ENCODE assay signal across 21 cellular contexts in genomic region chr15:96477227-96477626, GRCh38.
DNase-seq lines count a peak whose midpoint lies in the region; ATAC-seq, FAIRE-seq and TF ChIP-seq lines count a peak whose summit lies in the region.
"Had no signal": no experiment of that assay in that cellular context is flagged by ENCODE, and none has a peak within 500 bp of the region (broad histone marks: within the 10 kb centered on the region; RNA-seq: fewer than 3 reads in every experiment).

No MANE protein-coding gene starts in this region.

- RAD21 ChIA-PET in HCT116 (lab: Charles Lee; ENCODE audit: low non-redundant PET in 1 of 2, low total read pairs in 2 of 2, uncharacterized antibody in 2 of 2, unreplicated experiment in 2 of 2) = no interaction called here

- TF ChIP-seq POLR2A in HCT116 (IDR thresholded peaks at IDR 0.05; ENCODE audit: borderline replicate concordance, extremely low read depth, insufficient read depth, insufficient read length) (no peak), H1 (IDR thresholded peaks at IDR 0.05; ENCODE audit: control extremely low read depth in 1 of 2, low read depth in 2 of 2, low read length in 2 of 2) (no peak)

- H3K9ac ChIP-seq in HCT116 (ENCODE audit: low read length) (no peak overlapping the region), H1 (replicated peaks in 1 of 4; ENCODE audit: extremely low read depth in 1 of 4, low read depth in 3 of 4, low read length in 3 of 4) (no peak overlapping the region)
- H3K9ac ChIP-seq: BLaER1 treated with 17β-estradiol and CSF1 and Interleukin-3, amounts not matched to agents 10 nM and 100 nM had no signal

- no peak overlapping the region for H4K8ac ChIP-seq in H1 (ENCODE audit: extremely low read depth, insufficient read depth, low read length)

- H3K4me2 ChIP-seq in HCT116 (ENCODE audit: low read length) = no peak overlapping the region
- no peak overlapping the region for H3K4me2 ChIP-seq in H1 (ENCODE audit: insufficient read depth in 1 of 2, low read depth in 2 of 2, low read length in 2 of 2)
- H3K4me2 ChIP-seq: BLaER1 treated with 17β-estradiol and CSF1 and Interleukin-3, amounts not matched to agents 10 nM and 100 nM had no signal

- no peaks in the 10 kb centered on the region for H3K23me2 ChIP-seq in H1 (ENCODE audit: low read depth, low read length)

- H4K91ac ChIP-seq in H1 (replicated peaks; ENCODE audit: insufficient read length, low read length) = no peak overlapping the region

- no peak overlapping the region for H3K4ac ChIP-seq in H1 (replicated peaks; ENCODE audit: insufficient read length, low read depth, low read length)

- POLR2A ChIA-PET in HCT116 (lab: Charles Lee) = no interaction called here
- POLR2A ChIA-PET in H1 (lab: Charles Lee; ENCODE audit: partially characterized antibody) = no interaction called here

- intact Hi-C loops in HCT116 (cut with micrococcal nuclease) = no loop called here

- H2AK5ac ChIP-seq in H1 (ENCODE audit: low read depth, low read length) = no peak overlapping the region

- no peak overlapping the region for H3K4me3 ChIP-seq in BE2C (ENCODE audit: low read depth, low read length)
- no peak overlapping the region for H3K4me3 ChIP-seq in HCT116 (replicated peaks in 1 of 2; ENCODE audit: low read depth in 1 of 2, low read length in 2 of 2)
- no peak overlapping the region for H3K4me3 ChIP-seq in H1 (ENCODE audit: extremely low read depth in 1 of 4, insufficient read depth in 2 of 4, low read depth in 3 of 4, low read length in 4 of 4)
- H3K4me3 ChIP-seq: BLaER1 treated with 17β-estradiol and CSF1 and Interleukin-3, amounts not matched to agents 10 nM and 100 nM; GM12878 had no signal

- H3K27ac Mint-ChIP-seq in type B pancreatic cell = no peak overlapping the region
- no peak overlapping the region for H3K27ac Mint-ChIP-seq in activated naive CD8-positive, alpha-beta T cell treated with anti-CD3 and anti-CD28 coated beads, Interleukin-2, amount 50 U/mL, for 24 hours
- H3K27ac Mint-ChIP-seq: B cell; CD14-positive monocyte; CD4-positive, alpha-beta T cell; CD8-positive, alpha-beta memory T cell had no signal

- H3K27me3 ChIP-seq in BE2C = peaks cover 15% of the 10 kb centered on the region
- H3K27me3 ChIP-seq in HCT116 (ENCODE audit: insufficient read depth, low read length) = no peaks in the 10 kb centered on the region
- H3K27me3 ChIP-seq in H1 (replicated peaks in 1 of 4; ENCODE audit: control insufficient read depth in 3 of 4, extremely low read depth in 1 of 4, insufficient read depth in 3 of 4, low read length in 3 of 4) = no peaks in the 10 kb centered on the region
- H3K27me3 ChIP-seq: BLaER1 treated with 17β-estradiol and CSF1 and Interleukin-3, amounts not matched to agents 10 nM and 100 nM had no signal

- H3K4me1 ChIP-seq in BE2C = no peaks in the 10 kb centered on the region
- H3K4me1 ChIP-seq in HCT116 (ENCODE audit: control insufficient read depth in 1 of 2, insufficient read depth in 2 of 2, low read length in 2 of 2) = no peaks in the 10 kb centered on the region
- H3K4me1 ChIP-seq in H1 (replicated peaks in 1 of 4; ENCODE audit: control insufficient read depth in 3 of 4, insufficient read depth in 4 of 4, low read length in 3 of 4) = no peaks in the 10 kb centered on the region
- H3K4me1 ChIP-seq: BLaER1 treated with 17β-estradiol and CSF1 and Interleukin-3, amounts not matched to agents 10 nM and 100 nM had no signal

- no peaks in the 10 kb centered on the region for H3K79me1 ChIP-seq in H1 (ENCODE audit: low read depth, low read length)

- no peak for TF ChIP-seq EP300 in H1 (IDR thresholded peaks at IDR 0.05; ENCODE audit: borderline replicate concordance in 1 of 2, low read depth in 2 of 2, low read length in 2 of 2)

- DNase-seq in BE2C = no peak
- no peak for DNase-seq in HCT116 (ENCODE audit: low read depth, low spot score)
- DNase-seq in H1 (ENCODE audit: low read depth in 1 of 2, low spot score in 2 of 2) = no peak
- DNase-seq in type B pancreatic cell (ENCODE audit: extremely low spot score, unreplicated experiment) = no peak
- no peak for DNase-seq in SW 1271 (lab: John Stamatoyannopoulos, UW)
- no peak for DNase-seq in NCI-H748 (lab: John Stamatoyannopoulos, UW; ENCODE audit: unreplicated experiment)
- no peak for DNase-seq in activated naive CD8-positive, alpha-beta T cell treated with anti-CD3 and anti-CD28 coated beads, Interleukin-2, amount 50 U/mL, for 24 hours
- DNase-seq: CD4-positive, alpha-beta T cell; CD8-positive, alpha-beta memory T cell; DMS 273 treated with DMSO at 0.1 percent for 48 hours; DMS79; EL; GDM1; GOT3; H7 had no signal

- H3K23ac ChIP-seq in H1 (ENCODE audit: insufficient read length) = no peak overlapping the region

- TF ChIP-seq RAD21 in HCT116 (IDR thresholded peaks at IDR 0.05; ENCODE audit: low read depth) = no peak
- TF ChIP-seq RAD21 in H1 (IDR thresholded peaks at IDR 0.05 in 1 of 2, conservative IDR thresholded peaks at IDR 0.05 in 1 of 2; ENCODE audit: low read depth in 2 of 2, low read length in 2 of 2) = 0 out of 4 replicates have a peak, but pooled peaks of 1 of the 2 experiments have one; percentile 3

- H2BK15ac ChIP-seq in H1 (ENCODE audit: low read length) = no peak overlapping the region

- no peaks in the 10 kb centered on the region for H3K9me3 ChIP-seq in BE2C
- H3K9me3 ChIP-seq in HCT116 (ENCODE audit: control insufficient read depth in 1 of 2, insufficient read depth in 1 of 2, low read depth in 1 of 2, low read length in 2 of 2) = no peaks in the 10 kb centered on the region
- H3K9me3 ChIP-seq in H1 (ENCODE audit: insufficient read depth in 2 of 2, low read depth in 1 of 2, low read length in 1 of 2) = no peaks in the 10 kb centered on the region
- H3K9me3 ChIP-seq: BLaER1 treated with 17β-estradiol and CSF1 and Interleukin-3, amounts not matched to agents 10 nM and 100 nM had no signal

- H4K20me1 ChIP-seq in HCT116 (ENCODE audit: insufficient read depth) (no peaks in the 10 kb centered on the region), H1 (replicated peaks in 1 of 2; ENCODE audit: control insufficient read depth in 1 of 2, insufficient read depth in 2 of 2, low read length in 2 of 2) (no peaks in the 10 kb centered on the region)
- H4K20me1 ChIP-seq: BLaER1 treated with 17β-estradiol and CSF1 and Interleukin-3, amounts not matched to agents 10 nM and 100 nM had no signal

- no peak overlapping the region for H3K27ac ChIP-seq in HCT116 (ENCODE audit: low read depth, low read length)
- H3K27ac ChIP-seq in H1 (ENCODE audit: low read depth, low read length) = no peak overlapping the region
- H3K27ac ChIP-seq: 22Rv1; BLaER1 treated with 17β-estradiol and CSF1 and Interleukin-3, amounts not matched to agents 10 nM and 100 nM had no signal

- H3K4me3 Mint-ChIP-seq in type B pancreatic cell = no peak overlapping the region
- H3K4me3 Mint-ChIP-seq in activated naive CD8-positive, alpha-beta T cell treated with anti-CD3 and anti-CD28 coated beads, Interleukin-2, amount 50 U/mL, for 24 hours = no peak overlapping the region
- H3K4me3 Mint-ChIP-seq: B cell; CD14-positive monocyte; CD4-positive, alpha-beta T cell; CD8-positive, alpha-beta memory T cell had no signal

- WGBS in H1 (ENCODE audit: extremely low coverage in 1 of 2, insufficient coverage in 1 of 2, insufficient read length in 1 of 2, insufficient replicate concordance in 2 of 2, low coverage in 1 of 2, low lambda C conversion rate in 2 of 2, missing lambda C conversion rate in 1 of 2), 2 experiments = 91% methylated on average over 3 of the region's 3 CpGs; no CpG with 5 or more reads in 1 of the 2 experiments

- peak; percentile 52; the same call in 1 of the 2 replicates for ATAC-seq in HCT116
- ATAC-seq in activated naive CD8-positive, alpha-beta T cell treated with anti-CD3 and anti-CD28 coated beads, Interleukin-2, amount 50 U/mL, for 24 hours = no peak
- ATAC-seq: GM12878 had no signal

- H3K18ac ChIP-seq in H1 (ENCODE audit: extremely low read depth, low read length) = no peak overlapping the region

- H3K9me2 ChIP-seq in HCT116 (ENCODE audit: insufficient read depth) = 0 out of 2 replicates have a peak, but pooled peaks cover 3% of the 10 kb centered on the region

- no peak overlapping the region for H2BK5ac ChIP-seq in H1 (ENCODE audit: low read depth, low read length)

- TF ChIP-seq CTCF in BE2C (IDR thresholded peaks at IDR 0.05; ENCODE audit: low read depth, low read length) (peak; percentile 11; the same call in 1 of the 2 replicates), HCT116 (IDR thresholded peaks at IDR 0.05 in 2 of 3, conservative IDR thresholded peaks at IDR 0.05 in 1 of 3; ENCODE audit: borderline replicate concordance in 1 of 3, insufficient read depth in 1 of 3, low read depth in 2 of 3, low read length in 2 of 3) (0 out of 6 replicates have a peak, but pooled peaks of 1 of the 3 experiments have one; percentile 34), H1 (IDR thresholded peaks at IDR 0.05; ENCODE audit: control extremely low read depth in 1 of 3, insufficient read depth in 1 of 3, low read depth in 1 of 3, low read length in 3 of 3) (no peak), type B pancreatic cell (conservative IDR thresholded peaks at IDR 0.05) (peak; percentile 40)

- H3K27me3 Mint-ChIP-seq in type B pancreatic cell = peaks cover 3% of the 10 kb centered on the region
- H3K27me3 Mint-ChIP-seq in activated naive CD8-positive, alpha-beta T cell treated with anti-CD3 and anti-CD28 coated beads, Interleukin-2, amount 50 U/mL, for 24 hours = no peaks in the 10 kb centered on the region
- H3K27me3 Mint-ChIP-seq: B cell; CD4-positive, alpha-beta T cell had no signal

- no peak overlapping the region for H2BK120ac ChIP-seq in H1 (replicated peaks; ENCODE audit: low read depth, low read length)

- H3K36me3 Mint-ChIP-seq in type B pancreatic cell = no peaks in the 10 kb centered on the region
- H3K36me3 Mint-ChIP-seq in activated naive CD8-positive, alpha-beta T cell treated with anti-CD3 and anti-CD28 coated beads, Interleukin-2, amount 50 U/mL, for 24 hours (ENCODE audit: low read depth) = no peaks in the 10 kb centered on the region
- H3K36me3 Mint-ChIP-seq: CD14-positive monocyte; CD8-positive, alpha-beta memory T cell had no signal

- H2BK20ac ChIP-seq in H1 (ENCODE audit: low read length) = no peak overlapping the region

- H3K4me1 Mint-ChIP-seq in type B pancreatic cell (ENCODE audit: unreplicated experiment) = peaks cover 8% of the 10 kb centered on the region
- H3K4me1 Mint-ChIP-seq in activated naive CD8-positive, alpha-beta T cell treated with anti-CD3 and anti-CD28 coated beads, Interleukin-2, amount 50 U/mL, for 24 hours = no peaks in the 10 kb centered on the region
- H3K4me1 Mint-ChIP-seq: B cell; CD14-positive monocyte; CD8-positive, alpha-beta memory T cell had no signal

- H3K79me2 ChIP-seq in HCT116 (ENCODE audit: insufficient read depth, low read length) (no peaks in the 10 kb centered on the region), H1 (ENCODE audit: control insufficient read depth in 1 of 2, insufficient read depth in 2 of 2, low read length in 2 of 2) (no peaks in the 10 kb centered on the region)

- no peak for FAIRE-seq in H1 (lab: Jason Lieb, UNC)
- FAIRE-seq: D721Med, GM12878 had no signal

- no TSS peak for BruUV-seq in HCT116 (replicated peaks; lab: Mats Ljungman, UMichigan)

- H3K56ac ChIP-seq in H1 (replicated peaks; ENCODE audit: insufficient read length, low read depth, low read length) = no peak overlapping the region

- CTCF ChIA-PET in HCT116 (lab: Charles Lee) = no interaction called here
- CTCF ChIA-PET in H1 (lab: Charles Lee; ENCODE audit: partially characterized antibody) = no interaction called here

- no peak overlapping the region for H4K5ac ChIP-seq in H1 (ENCODE audit: insufficient read length, low read depth, low read length)

- no peak overlapping the region for H3K14ac ChIP-seq in H1 (ENCODE audit: insufficient read length)

- H2BK12ac ChIP-seq in H1 (ENCODE audit: low read depth, low read length) = no peak overlapping the region

- H3K36me3 ChIP-seq in BE2C (no peaks in the 10 kb centered on the region), HCT116 (ENCODE audit: control insufficient read depth in 1 of 2, insufficient read depth in 2 of 2, low read length in 2 of 2) (no peaks in the 10 kb centered on the region), H1 (ENCODE audit: control insufficient read depth in 2 of 4, insufficient read depth in 4 of 4, low read length in 3 of 4) (no peaks in the 10 kb centered on the region; a peak in 1 of 8 replicates)
- H3K36me3 ChIP-seq: BLaER1 treated with 17β-estradiol and CSF1 and Interleukin-3, amounts not matched to agents 10 nM and 100 nM had no signal

- H3K9me3 Mint-ChIP-seq in type B pancreatic cell = no peaks in the 10 kb centered on the region
- H3K9me3 Mint-ChIP-seq in activated naive CD8-positive, alpha-beta T cell treated with anti-CD3 and anti-CD28 coated beads, Interleukin-2, amount 50 U/mL, for 24 hours = no peaks in the 10 kb centered on the region
- H3K9me3 Mint-ChIP-seq: CD4-positive, alpha-beta T cell had no signal

- H2AFZ ChIP-seq in HCT116 (ENCODE audit: low read depth, low read length, poor library complexity, severe bottlenecking) (no peak overlapping the region), H1 (ENCODE audit: low read length) (no peak overlapping the region)

Comparison
In these comparisons a context has a peak if more than half of its experiments do, and no peak if none do; other contexts are left out.
1. CTCF ChIP-seq: peak in BE2C (single experiment) and type B pancreatic cell (single experiment); none in H1 (0 of 3).